Comparison of ENCODE assay signal across 16 cellular contexts in the genomic region with DNA sequence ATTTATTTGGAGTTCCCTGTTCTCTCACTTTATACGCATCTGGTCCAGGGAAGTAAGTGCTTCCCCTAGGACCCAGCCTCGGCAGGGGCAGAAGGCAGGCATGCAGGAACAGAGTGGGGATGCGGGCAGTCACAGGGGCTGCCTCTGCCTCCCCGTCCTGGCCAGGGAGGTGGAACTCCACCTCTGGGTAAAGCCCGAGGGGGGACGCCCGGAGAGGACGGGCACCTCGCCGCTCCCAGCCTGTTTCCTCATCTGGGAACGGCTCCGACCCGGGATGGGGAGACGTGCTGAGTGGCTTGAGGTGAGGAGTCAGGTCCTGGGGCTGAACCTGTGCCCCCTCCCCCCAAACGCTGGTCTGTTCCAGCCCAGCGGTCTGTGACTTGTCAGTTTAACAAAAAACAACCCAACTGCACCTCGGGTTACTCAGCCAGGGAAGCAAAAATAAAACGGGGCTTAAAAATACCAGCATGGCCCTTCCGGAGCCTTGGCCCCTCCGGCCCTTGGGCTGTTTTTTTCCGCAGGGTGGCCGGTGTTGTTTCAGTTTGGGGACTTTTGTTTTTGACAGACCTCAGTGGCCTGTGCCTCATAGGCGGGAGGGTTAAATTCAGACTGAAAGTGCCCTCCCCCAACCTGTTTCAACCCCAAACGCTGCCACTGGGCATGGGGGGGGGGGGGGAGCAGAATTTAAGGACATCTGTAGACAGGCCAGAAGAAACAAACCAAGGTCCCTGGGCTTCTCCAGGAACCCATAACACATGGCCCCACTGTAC. TPM values are rescaled to one million over a fixed set of nuclear protein-coding genes. Genes with fewer than 3 reads are reported as not detected.
DNase-seq lines count a peak whose midpoint lies in the region; ATAC-seq and TF ChIP-seq lines count a peak whose summit lies in the region.
"Had no signal": no experiment of that assay in that cellular context is flagged by ENCODE, and none has a peak within 500 bp of the region (broad histone marks: within the 10 kb centered on the region; RNA-seq: fewer than 3 reads in every experiment).

No MANE protein-coding gene starts in this region.

- CTCF ChIA-PET in PC-9 (lab: Charles Lee): no interaction called here

- H3K9me3 Mint-ChIP-seq in natural killer cell treated with Interleukin-12 subunit alpha and Interleukin-12 subunit beta and Interleukin-15 and Interleukin-18, amount 100 ng/mL, for 72 hours: no peaks in the 10 kb centered on the region
- H3K9me3 Mint-ChIP-seq in natural killer cell: no peaks in the 10 kb centered on the region

- H3K9me3 ChIP-seq in SU-DHL-6 (ENCODE audit: insufficient read depth, low read length) (no peaks in the 10 kb centered on the region), tibial artery (no peaks in the 10 kb centered on the region), PC-9 (ENCODE audit: insufficient read depth, low read depth) (no peaks in the 10 kb centered on the region)
- H3K9me3 ChIP-seq: upper lobe of left lung had no signal

- no peaks in the 10 kb centered on the region for H4K20me1 ChIP-seq in SU-DHL-6 (ENCODE audit: low read depth, low read length)
- H4K20me1 ChIP-seq in PC-9 (ENCODE audit: insufficient read depth): no peaks in the 10 kb centered on the region

- H2AFZ ChIP-seq in SU-DHL-6 (ENCODE audit: low read depth, low read length, severe bottlenecking) (no peak overlapping the region), PC-9 (no peak overlapping the region)

- peaks cover 74% of the 10 kb centered on the region for H3K79me2 ChIP-seq in SU-DHL-6 (ENCODE audit: insufficient read depth, low read length)
- H3K79me2 ChIP-seq in PC-9 (ENCODE audit: low read depth): peaks cover 19% of the 10 kb centered on the region

- H3K27me3 Mint-ChIP-seq in natural killer cell treated with Interleukin-12 subunit alpha and Interleukin-12 subunit beta and Interleukin-15 and Interleukin-18, amount 100 ng/mL, for 72 hours: no peaks in the 10 kb centered on the region
- H3K27me3 Mint-ChIP-seq in natural killer cell (ENCODE audit: low read depth in 2 of 2): no peaks in the 10 kb centered on the region

- peak; percentile 51 for DNase-seq in natural killer cell treated with Interleukin-12 subunit alpha and Interleukin-12 subunit beta and Interleukin-15 and Interleukin-18, amount 100 ng/mL, for 72 hours (ENCODE audit: low spot score)
- no peak for DNase-seq in natural killer cell
- no peak for DNase-seq in tibial artery
- DNase-seq in iPS-NIHi7 (ENCODE audit: extremely low spot score): no peak
- DNase-seq in PC-9: no peak
- DNase-seq: Calu3; effector memory CD4-positive, alpha-beta T cell; glutamatergic neuron; NCI-H2227 treated with DMSO at 0.1 percent for 48 hours had no signal

- intact Hi-C loops in natural killer cell (cut with micrococcal nuclease): no loop called here
- intact Hi-C loops in tibial artery (cut with DNase I; ENCODE audit: low total_unique reads): no loop called here
- intact Hi-C loops in PC-9 (cut with micrococcal nuclease; ENCODE audit: unreplicated experiment): no loop called here

- BruUV-seq in PC-9 (replicated peaks; lab: Mats Ljungman, UMichigan): no TSS peak

- H3K4me1 ChIP-seq in tibial artery: peaks cover 0 to 53% (median 34%) of the 10 kb centered on the region in 4 donors
- peaks cover 6% of the 10 kb centered on the region; the same call in 1 of the 2 replicates for H3K4me1 ChIP-seq in PC-9 (replicated peaks; ENCODE audit: insufficient read depth)

- no peak for TF ChIP-seq CTCF in natural killer cell (IDR thresholded peaks at IDR 0.05)
- no peak for TF ChIP-seq CTCF in SU-DHL-6 (IDR thresholded peaks at IDR 0.05; ENCODE audit: insufficient read depth, low read length, poor library complexity, severe bottlenecking)
- TF ChIP-seq CTCF in tibial artery (IDR thresholded peaks at IDR 0.05): no peak
- TF ChIP-seq CTCF in PC-9 (conservative IDR thresholded peaks at IDR 0.05): no peak

- H3K4me3 ChIP-seq in SU-DHL-6 (ENCODE audit: insufficient read depth, low read length, poor library complexity, severe bottlenecking) (peak overlapping the region; percentile 69), tibial artery (peak overlapping the region; percentile 27 to 30), PC-9 (no peak overlapping the region)
- H3K4me3 ChIP-seq: skin epidermis, upper lobe of left lung had no signal

- H3K9ac ChIP-seq in SU-DHL-6 (ENCODE audit: low read length): peak overlapping the region; percentile 86

- H3K27me3 ChIP-seq in SU-DHL-6 (ENCODE audit: low read length): no peaks in the 10 kb centered on the region
- H3K27me3 ChIP-seq in tibial artery: no peaks in the 10 kb centered on the region
- no peaks in the 10 kb centered on the region for H3K27me3 ChIP-seq in PC-9 (ENCODE audit: insufficient read depth, low read depth)
- H3K27me3 ChIP-seq: upper lobe of left lung had no signal

- H3K27ac ChIP-seq in SU-DHL-6 (ENCODE audit: low read depth, low read length): peak overlapping the region; percentile 95
- peak overlapping the region; percentile 76 to 80 for H3K27ac ChIP-seq in tibial artery
- no peak overlapping the region for H3K27ac ChIP-seq in PC-9

- H3K4me3 Mint-ChIP-seq in natural killer cell treated with Interleukin-12 subunit alpha and Interleukin-12 subunit beta and Interleukin-15 and Interleukin-18, amount 100 ng/mL, for 72 hours: no peak overlapping the region
- H3K4me3 Mint-ChIP-seq in natural killer cell: no peak overlapping the region

- H3K9me2 ChIP-seq in SU-DHL-6 (replicated peaks; ENCODE audit: insufficient read depth, low read length): no peaks in the 10 kb centered on the region
- no peaks in the 10 kb centered on the region for H3K9me2 ChIP-seq in PC-9 (ENCODE audit: insufficient read depth)

- H3K4me2 ChIP-seq in SU-DHL-6 (ENCODE audit: low read depth, low read length, poor library complexity, severe bottlenecking): peak overlapping the region; percentile 98
- no peak overlapping the region for H3K4me2 ChIP-seq in PC-9

- peaks cover 16 to 18% of the 10 kb centered on the region in 2 donors for H3K4me1 Mint-ChIP-seq in natural killer cell treated with Interleukin-12 subunit alpha and Interleukin-12 subunit beta and Interleukin-15 and Interleukin-18, amount 100 ng/mL, for 72 hours (ENCODE audit: low read depth in 2 of 2)
- H3K4me1 Mint-ChIP-seq in natural killer cell: peaks cover 12% of the 10 kb centered on the region in 2 donors

- no peak overlapping the region for H3K27ac Mint-ChIP-seq in natural killer cell treated with Interleukin-12 subunit alpha and Interleukin-12 subunit beta and Interleukin-15 and Interleukin-18, amount 100 ng/mL, for 72 hours
- H3K27ac Mint-ChIP-seq in natural killer cell: no peak overlapping the region

- ATAC-seq in natural killer cell treated with Interleukin-12 subunit alpha and Interleukin-12 subunit beta and Interleukin-15 and Interleukin-18, amount 100 ng/mL, for 72 hours: no peak
- ATAC-seq in natural killer cell: no peak
- ATAC-seq in HG02642 (IDR thresholded peaks at IDR 0.05; ENCODE audit: poor library complexity, unreplicated experiment): peak; percentile 10
- ATAC-seq in GM21515 (IDR thresholded peaks at IDR 0.05; ENCODE audit: unreplicated experiment): no peak
- ATAC-seq: HCT116, left lobe of liver had no signal

- H3F3A ChIP-seq in SU-DHL-6 (ENCODE audit: insufficient read depth): peaks cover 30% of the 10 kb centered on the region
- no peaks in the 10 kb centered on the region for H3F3A ChIP-seq in PC-9 (ENCODE audit: insufficient read depth, low read depth)

- no peaks in the 10 kb centered on the region for H3K36me3 Mint-ChIP-seq in natural killer cell treated with Interleukin-12 subunit alpha and Interleukin-12 subunit beta and Interleukin-15 and Interleukin-18, amount 100 ng/mL, for 72 hours
- H3K36me3 Mint-ChIP-seq in natural killer cell: no peaks in the 10 kb centered on the region

- POLR2A ChIA-PET in PC-9 (lab: Charles Lee; ENCODE audit: unreplicated experiment): no interaction called here

- H3K36me3 ChIP-seq in SU-DHL-6 (ENCODE audit: low read length) (no peaks in the 10 kb centered on the region; the same call in 1 of the 2 replicates), tibial artery (peaks cover 8 to 51% (median 30%) of the 10 kb centered on the region in 3 donors), PC-9 (ENCODE audit: low read depth) (no peaks in the 10 kb centered on the region)

RNA-seq across cellular contexts. Expression of a gene that starts 4.1 kb away (rescaled TPM):
- 10 to 100 TPM; 60.4 to 87.9 TPM for total RNA-seq in natural killer cell treated with Interleukin-12 subunit alpha and Interleukin-12 subunit beta and Interleukin-15 and Interleukin-18, amount 100 ng/mL, for 72 hours
- total RNA-seq in natural killer cell (10 to 100 TPM; 54.5 to 72.2 (median 64.3) TPM), PC-9 (2021) (86.6 and 98.0 TPM in 2 replicates)

RNA-seq across cellular contexts. Expression of a gene that starts 43.1 kb away (rescaled TPM):
- 100 to 1,000 TPM; 179 to 184 TPM for total RNA-seq in natural killer cell treated with Interleukin-12 subunit alpha and Interleukin-12 subunit beta and Interleukin-15 and Interleukin-18, amount 100 ng/mL, for 72 hours
- total RNA-seq in natural killer cell: 100 to 1,000 TPM in 1 of 3 donors, 10 to 100 TPM in 2; 91.2 to 142 (median 99.1) TPM
- 196 and 275 TPM in 2 replicates for total RNA-seq in PC-9 (2021)

RNA-seq across cellular contexts. Expression of a gene that starts 55.7 kb away (rescaled TPM):
- total RNA-seq in natural killer cell treated with Interleukin-12 subunit alpha and Interleukin-12 subunit beta and Interleukin-15 and Interleukin-18, amount 100 ng/mL, for 72 hours: 100 to 1,000 TPM in 1 of 2 donors, 10 to 100 TPM in 1; 92.5 to 233 TPM
- total RNA-seq in natural killer cell (10 to 100 TPM; 55.9 to 66.7 (median 59.0) TPM), PC-9 (2021) (129 and 143 TPM in 2 replicates)
